28 cellular contexts compared by ENCODE assay signal in genomic region chr1:182735343-182735742, GRCh38. TPM values are rescaled to one million over a fixed set of nuclear protein-coding genes. Genes with fewer than 3 reads are reported as not detected.
"Had no signal": no experiment of that assay in that cellular context is flagged by ENCODE, and none has a peak within 500 bp of the region (broad histone marks: within the 10 kb centered on the region; RNA-seq: fewer than 3 reads in every experiment).

No MANE protein-coding gene starts in this region.

- H3K27ac ChIP-seq: coronary artery, dorsolateral prefrontal cortex, esophagus squamous epithelium, gastrocnemius medialis, heart right ventricle, left lung, lower lobe of right lung had no signal

- H3K4me3 Mint-ChIP-seq: naive thymus-derived CD4-positive, alpha-beta T cell had no signal

- H3K27me3 ChIP-seq: esophagus squamous epithelium, gastrocnemius medialis, heart right ventricle, left lung had no signal

- H3K9me3 ChIP-seq: esophagus squamous epithelium, gastrocnemius medialis, left lung, lower lobe of right lung had no signal

- DNase-seq: dermis blood vessel endothelial cell; dorsolateral prefrontal cortex; effector CD4-positive, alpha-beta T cell; effector memory CD4-positive, alpha-beta T cell; esophagus squamous epithelium; foreskin fibroblast; foreskin melanocyte; gastrocnemius medialis; glutamatergic neuron; head of caudate nucleus; heart right ventricle; hippocampal formation; left cardiac atrium; left lung; left ventricle myocardium superior; lower lobe of right lung; mesenchymal stem cell; midbrain; naive thymus-derived CD4-positive, alpha-beta T cell had no signal

- H3K27ac Mint-ChIP-seq: naive thymus-derived CD4-positive, alpha-beta T cell had no signal

- H3K4me1 ChIP-seq: esophagus squamous epithelium, gastrocnemius medialis, heart right ventricle, left lung, lower lobe of right lung had no signal

- ATAC-seq: gastrocnemius medialis; heart right ventricle; left cardiac atrium; left lung; left ventricle myocardium superior; lower lobe of right lung; naive thymus-derived CD4-positive, alpha-beta T cell had no signal

- H3K4me3 ChIP-seq: coronary artery, dorsolateral prefrontal cortex, esophagus squamous epithelium, gastrocnemius medialis, heart right ventricle, left lung, lower lobe of right lung had no signal

- H3K36me3 ChIP-seq: esophagus squamous epithelium, gastrocnemius medialis, heart right ventricle, left lung, lower lobe of right lung had no signal

RNA-seq across cellular contexts. Expression of gene RGS8, which starts 51.0 kb away (rescaled TPM):
- total RNA-seq: dermis blood vessel endothelial cell; endothelial cell of umbilical vein; epithelial cell of proximal tubule; esophagus squamous epithelium; gastrocnemius medialis; glomerular endothelial cell; left ventricle myocardium superior; lower leg skin; lower lobe of right lung; lung microvascular endothelial cell; mononuclear cell; naive thymus-derived CD4-positive, alpha-beta T cell had no signal
- polyA plus RNA-seq: endothelial cell of umbilical vein; esophagus; heart right ventricle; keratinocyte; naive thymus-derived CD4-positive, alpha-beta T cell had no signal
